ENCODE assay signal across 16 cellular contexts in genomic region chr9:123335986-123336329, GRCh38. TPM values are rescaled to one million over a fixed set of nuclear protein-coding genes. Genes with fewer than 3 reads are reported as not detected.
DNase-seq lines count a peak whose midpoint lies in the region; TF ChIP-seq lines count a peak whose summit lies in the region.
"Had no signal": no experiment of that assay in that cellular context is flagged by ENCODE, and none has a peak within 500 bp of the region (broad histone marks: within the 10 kb centered on the region; RNA-seq: fewer than 3 reads in every experiment).

No MANE protein-coding gene starts in this region.

- H3F3A ChIP-seq in OCI-LY1 (ENCODE audit: insufficient read depth, low read length), result 0 out of 2 replicates have a peak, but pooled peaks cover 4% of the 10 kb centered on the region

- H3K9ac ChIP-seq in OCI-LY1 (ENCODE audit: low read length), result peak overlapping the region; percentile 46
- H3K9ac ChIP-seq: KMS-11 had no signal

- DNase-seq in chondrocyte (ENCODE audit: low spot score) (no peak), NOMO-1 treated with DMSO at 0.1 percent for 48 hours (lab: John Stamatoyannopoulos, UW; ENCODE audit: unreplicated experiment) (no peak), NCI-H2227 (lab: John Stamatoyannopoulos, UW; ENCODE audit: unreplicated experiment) (no peak), NCI-H345 treated with DMSO at 0.1 percent for 48 hours (lab: John Stamatoyannopoulos, UW; ENCODE audit: unreplicated experiment) (no peak)
- DNase-seq: activated naive CD8-positive, alpha-beta T cell treated with anti-CD3 and anti-CD28 coated beads for 36 hours; effector CD8-positive, alpha-beta T cell; hippocampal formation; NCI-H1105; NCI-H2171 treated with DMSO at 0.1 percent for 48 hours had no signal

- no peaks in the 10 kb centered on the region for H3K9me2 ChIP-seq in OCI-LY1 (ENCODE audit: low read depth, low read length)

- H3K9me3 ChIP-seq in OCI-LY1 (ENCODE audit: low read length), result no peaks in the 10 kb centered on the region

- H3K36me3 ChIP-seq in OCI-LY1 (ENCODE audit: insufficient read depth, low read length), result no peaks in the 10 kb centered on the region

- no peaks in the 10 kb centered on the region for H3K27me3 Mint-ChIP-seq in chondrocyte (ENCODE audit: low read depth)
- peaks cover 9% of the 10 kb centered on the region for H3K27me3 Mint-ChIP-seq in nephron (ENCODE audit: low read depth)
- H3K27me3 Mint-ChIP-seq: activated naive CD8-positive, alpha-beta T cell treated with anti-CD3 and anti-CD28 coated beads for 36 hours had no signal

- peaks cover 41% of the 10 kb centered on the region for H3K4me1 Mint-ChIP-seq in chondrocyte (ENCODE audit: low read depth)
- H3K4me1 Mint-ChIP-seq in nephron, result peaks cover 47% of the 10 kb centered on the region

- no peak for TF ChIP-seq CTCF in OCI-LY1 (IDR thresholded peaks at IDR 0.05; ENCODE audit: low read length)
- no peak for TF ChIP-seq CTCF in chondrocyte (IDR thresholded peaks at IDR 0.05)
- no peak for TF ChIP-seq CTCF in nephron (IDR thresholded peaks at IDR 0.05; ENCODE audit: unreplicated experiment in 3 of 3)

- no peaks in the 10 kb centered on the region for H3K27me3 ChIP-seq in OCI-LY1 (ENCODE audit: insufficient read depth, low read length)

- H3K79me2 ChIP-seq in OCI-LY1 (ENCODE audit: insufficient read depth, low read length), result no peaks in the 10 kb centered on the region

- H4K20me1 ChIP-seq in OCI-LY1 (ENCODE audit: insufficient read depth, low read length), result no peaks in the 10 kb centered on the region

- H3K4me3 Mint-ChIP-seq in chondrocyte (ENCODE audit: unreplicated experiment) (peak overlapping the region; percentile 31), nephron (peak overlapping the region; percentile 6 to 37 (median 9))
- H3K4me3 Mint-ChIP-seq: activated naive CD8-positive, alpha-beta T cell treated with anti-CD3 and anti-CD28 coated beads for 36 hours had no signal

- H3K4me3 ChIP-seq in OCI-LY1 (ENCODE audit: low read depth, low read length, poor library complexity, severe bottlenecking), result no peak overlapping the region

- H3K27ac Mint-ChIP-seq in chondrocyte (ENCODE audit: unreplicated experiment) (peak overlapping the region; percentile 97), nephron (peak overlapping the region; percentile 84 to 95 (median 89))
- H3K27ac Mint-ChIP-seq: activated naive CD8-positive, alpha-beta T cell treated with anti-CD3 and anti-CD28 coated beads for 36 hours had no signal

- peak overlapping the region; percentile 100 for H3K27ac ChIP-seq in OCI-LY1 (ENCODE audit: low read depth, low read length, poor library complexity, severe bottlenecking)
- peak overlapping the region; percentile 28 for H3K27ac ChIP-seq in temporal lobe (ENCODE audit: low read depth, low read length)
- H3K27ac ChIP-seq: C4-2B, KMS-11 had no signal

- H3K36me3 Mint-ChIP-seq in chondrocyte (ENCODE audit: low read depth) (no peaks in the 10 kb centered on the region), nephron (ENCODE audit: low read depth) (no peaks in the 10 kb centered on the region)
- H3K36me3 Mint-ChIP-seq: activated naive CD8-positive, alpha-beta T cell treated with anti-CD3 and anti-CD28 coated beads for 36 hours had no signal

- H3K4me2 ChIP-seq in OCI-LY1 (ENCODE audit: low read length), result peak overlapping the region; percentile 46
- H3K4me2 ChIP-seq: KMS-11 had no signal

- no peak overlapping the region for H2AFZ ChIP-seq in OCI-LY1 (ENCODE audit: low read length)

- H3K9me3 Mint-ChIP-seq in chondrocyte (ENCODE audit: low read depth), result no peaks in the 10 kb centered on the region
- no peaks in the 10 kb centered on the region for H3K9me3 Mint-ChIP-seq in nephron
- H3K9me3 Mint-ChIP-seq: activated naive CD8-positive, alpha-beta T cell treated with anti-CD3 and anti-CD28 coated beads for 36 hours had no signal

- peaks cover 81% of the 10 kb centered on the region for H3K4me1 ChIP-seq in OCI-LY1 (ENCODE audit: insufficient read depth, low read length, severe bottlenecking)

RNA-seq across cellular contexts. Expression of gene CRB2, which starts 20.0 kb away (rescaled TPM):
- total RNA-seq in chondrocyte, result 0.07 TPM in 1 of 3 replicates, not detected in the others
- total RNA-seq in temporal lobe, result 5.4 TPM
- total RNA-seq: H4; T-helper 1 cell treated with Interleukin-12 subunit alpha and Interleukin-12 subunit beta and Interleukin-4 antibody, amounts not matched to agents 30 ng/mL and 1 ng/mL, for 36 hours had no signal
